ENCODE assay signal across 2 cellular contexts in genomic region chr21:42341776-42342542, GRCh38.
A peak's percentile ranks its signal among the peaks of the same experiment; 100 is the strongest.
TF ChIP-seq lines count a peak whose summit lies in the region.

No MANE protein-coding gene starts in this region.

TF ChIP-seq in K562, 482 proteins besides CTCF, POLR2A, EP300 and RAD21:
- TF ChIP-seq CREM (IDR thresholded peaks at IDR 0.05; ENCODE audit: low read depth) (peak; percentile 73), ZNF592 (IDR thresholded peaks at IDR 0.05) (no peak), CREB1 (IDR thresholded peaks at IDR 0.05) (peak; percentile 69), CREB1 (CRISPR knock-in tag; IDR thresholded peaks at IDR 0.05) (peak; percentile 42; the same call in 1 of the 2 replicates), ATF1 (CRISPR knock-in tag; IDR thresholded peaks at IDR 0.05) (no peak), ATF1 (tag; IDR thresholded peaks at IDR 0.05) (peak; percentile 68), SETDB1 (IDR thresholded peaks at IDR 0.05; ENCODE audit: low read length) (no peak)

TF ChIP-seq in neural cell, 6 proteins besides CTCF, POLR2A, EP300 and RAD21:
- TF ChIP-seq REST (IDR thresholded peaks at IDR 0.05; ENCODE audit: borderline replicate concordance), result no peak
- TF ChIP-seq POLR2AphosphoS5 (IDR thresholded peaks at IDR 0.05), result peak; percentile 62
- no peak for TF ChIP-seq MXI1 (conservative IDR thresholded peaks at IDR 0.05; ENCODE audit: poor library complexity, severe bottlenecking)
